ENCODE assay signal across 21 cellular contexts in genomic region chr5:59698207-59698606, GRCh38.
DNase-seq lines count a peak whose midpoint lies in the region; ATAC-seq and TF ChIP-seq lines count a peak whose summit lies in the region.
"Had no signal": no experiment of that assay in that cellular context is flagged by ENCODE, and none has a peak within 500 bp of the region (broad histone marks: within the 10 kb centered on the region; RNA-seq: fewer than 3 reads in every experiment).

No MANE protein-coding gene starts in this region.

- TF ChIP-seq POLR2A in heart left ventricle (IDR thresholded peaks at IDR 0.05), result no peak

- TF ChIP-seq CTCF in astrocyte of the cerebellum (IDR thresholded peaks at IDR 0.05; ENCODE audit: low read depth, low read length, missing control alignments) (no peak), fibroblast of mammary gland (conservative IDR thresholded peaks at IDR 0.05; ENCODE audit: control insufficient read depth, insufficient read depth, low read depth, low read length) (no peak), neural cell (IDR thresholded peaks at IDR 0.05; ENCODE audit: poor library complexity, severe bottlenecking) (no peak), upper lobe of right lung (IDR thresholded peaks at IDR 0.05) (no peak), heart left ventricle (IDR thresholded peaks at IDR 0.05) (no peak)

- no peaks in the 10 kb centered on the region for H3K9me3 ChIP-seq in neural cell (ENCODE audit: low read length)
- H3K9me3 ChIP-seq in upper lobe of right lung, result no peaks in the 10 kb centered on the region
- H3K9me3 ChIP-seq in heart left ventricle, result no peaks in the 10 kb centered on the region
- H3K9me3 ChIP-seq: HAP-1, MG63 had no signal

- peak overlapping the region; percentile 32 for H3K4me2 ChIP-seq in neural cell (ENCODE audit: low read length)

- H3K36me3 ChIP-seq in neural cell (ENCODE audit: insufficient read depth, low read length) (no peaks in the 10 kb centered on the region), upper lobe of right lung (no peaks in the 10 kb centered on the region), heart left ventricle (no peaks in the 10 kb centered on the region)
- H3K36me3 ChIP-seq: HAP-1, MG63 had no signal

- no peaks in the 10 kb centered on the region for H4K20me1 ChIP-seq in neural cell (ENCODE audit: insufficient read depth)

- ATAC-seq in upper lobe of right lung (peak; percentile 59), heart left ventricle (no peak)
- ATAC-seq: Panc1 had no signal

- H3K9me2 ChIP-seq in neural cell (ENCODE audit: insufficient read depth, low read length), result no peaks in the 10 kb centered on the region

- H3K4me1 ChIP-seq in upper lobe of right lung (no peaks in the 10 kb centered on the region), heart left ventricle (no peaks in the 10 kb centered on the region)
- H3K4me1 ChIP-seq: HAP-1 had no signal

- H3K27me3 ChIP-seq in neural cell (ENCODE audit: insufficient read depth, low read depth, low read length), result no peaks in the 10 kb centered on the region
- H3K27me3 ChIP-seq in upper lobe of right lung, result no peaks in the 10 kb centered on the region
- H3K27me3 ChIP-seq in heart left ventricle, result no peaks in the 10 kb centered on the region
- H3K27me3 ChIP-seq: MG63 had no signal

- no peak overlapping the region for H2AFZ ChIP-seq in neural cell (ENCODE audit: low read depth, low read length)

- H3F3A ChIP-seq in neural cell (ENCODE audit: insufficient read depth, low read length, poor library complexity, severe bottlenecking), result peaks cover 7% of the 10 kb centered on the region

- H3K79me2 ChIP-seq in neural cell (replicated peaks; ENCODE audit: insufficient read depth, low read length), result no peaks in the 10 kb centered on the region

- in situ Hi-C loops in astrocyte of the cerebellum (cut with HindIII; ENCODE audit: low sequenced_read_pairs), result no loop called here

- no peak for TF ChIP-seq RAD21 in neural cell (conservative IDR thresholded peaks at IDR 0.05)

- H3K9ac ChIP-seq in neural cell (ENCODE audit: low read length), result no peak overlapping the region

- 90 to 95% (median 94%) methylated on average over 3 of the region's 3 CpGs for WGBS in heart left ventricle, 4 donors

- intact Hi-C loops in upper lobe of right lung (cut with DNase I) (no loop called here), heart left ventricle (cut with DNase I) (no loop called here)

- H3K4me3 ChIP-seq in astrocyte of the cerebellum (ENCODE audit: low read depth, low read length), result no peak overlapping the region
- no peak overlapping the region for H3K4me3 ChIP-seq in fibroblast of mammary gland (ENCODE audit: control insufficient read depth, low read depth, low read length)
- no peak overlapping the region for H3K4me3 ChIP-seq in neural cell (ENCODE audit: low read length)
- H3K4me3 ChIP-seq in upper lobe of right lung, result no peak overlapping the region
- H3K4me3 ChIP-seq in heart left ventricle, result no peak overlapping the region
- H3K4me3 ChIP-seq: HAP-1, MG63 had no signal

- DNase-seq in astrocyte of the cerebellum (ENCODE audit: low read depth), result peak; percentile 31
- peak; percentile 20 for DNase-seq in fibroblast of mammary gland (ENCODE audit: low read depth)
- no peak for DNase-seq in upper lobe of right lung
- no peak for DNase-seq in heart left ventricle
- no peak for DNase-seq in NCI-H2196 (lab: John Stamatoyannopoulos, UW; ENCODE audit: unreplicated experiment)
- DNase-seq in T-helper 9 cell, result no peak
- DNase-seq in D341Med (ENCODE audit: low spot score), result no peak
- DNase-seq: C1 segment of cervical spinal cord; CD4-positive, alpha-beta memory T cell; COR-L47; GOT3; KBM-7; MG63; NCI-H146; NCI-H446; NCI-H526 treated with DMSO at 0.1 percent for 48 hours; SHP77 had no signal

- TF ChIP-seq EP300 in neural cell (conservative IDR thresholded peaks at IDR 0.05; ENCODE audit: poor library complexity, severe bottlenecking), result no peak

- H3K27ac ChIP-seq in neural cell (ENCODE audit: low read length), result peak overlapping the region; percentile 67
- no peak overlapping the region for H3K27ac ChIP-seq in upper lobe of right lung
- H3K27ac ChIP-seq in heart left ventricle, result no peak overlapping the region
- H3K27ac ChIP-seq: RWPE1 had no signal

TF ChIP-seq in neural cell, 6 proteins besides CTCF, POLR2A, EP300 and RAD21:
- no peak for TF ChIP-seq MXI1 (conservative IDR thresholded peaks at IDR 0.05; ENCODE audit: poor library complexity, severe bottlenecking)
- TF ChIP-seq REST (IDR thresholded peaks at IDR 0.05; ENCODE audit: borderline replicate concordance), result no peak
- no peak for TF ChIP-seq POLR2AphosphoS5 (IDR thresholded peaks at IDR 0.05)
- no peak for TF ChIP-seq TAF1 (IDR thresholded peaks at IDR 0.05; ENCODE audit: low read depth)
- TF ChIP-seq EZH2 (IDR thresholded peaks at IDR 0.05; ENCODE audit: borderline replicate concordance, insufficient read depth, low read length, poor library complexity, severe bottlenecking), result no peak
- TF ChIP-seq SMC3 (conservative IDR thresholded peaks at IDR 0.05; ENCODE audit: poor library complexity), result no peak

Comparison
In these comparisons a context has a peak if more than half of its experiments do, and no peak if none do; other contexts are left out.
1. DNase-seq: peak in astrocyte of the cerebellum (single experiment) and fibroblast of mammary gland (single experiment); none in upper lobe of right lung (single experiment), heart left ventricle (0 of 5), NCI-H2196 (single experiment), T-helper 9 cell (single experiment) and D341Med (single experiment).